13 cellular contexts compared by ENCODE assay signal in genomic region chr5:173094012-173094661, GRCh38. TPM values are rescaled to one million over a fixed set of nuclear protein-coding genes. Genes with fewer than 3 reads are reported as not detected.
A peak's percentile ranks its signal among the peaks of the same experiment; 100 is the strongest.
DNase-seq lines count a peak whose midpoint lies in the region; ATAC-seq and TF ChIP-seq lines count a peak whose summit lies in the region.
"Had no signal": no experiment of that assay in that cellular context is flagged by ENCODE, and none has a peak within 500 bp of the region (broad histone marks: within the 10 kb centered on the region; RNA-seq: fewer than 3 reads in every experiment).

No MANE protein-coding gene starts in this region.

- POLR2A ChIA-PET in HEK293 (lab: Yijun Ruan, JAX), result no interaction called here

- H3K27ac ChIP-seq in HEK293 (ENCODE audit: extremely low read depth, low read depth, low read length), result no peak overlapping the region; the same call in 1 of the 2 replicates
- peak overlapping the region; percentile 50 to 64 for H3K27ac ChIP-seq in ascending aorta

- no peaks in the 10 kb centered on the region for H3K27me3 ChIP-seq in ascending aorta
- H3K27me3 ChIP-seq: MG63 had no signal

- CTCF ChIA-PET in HEK293 (lab: Yijun Ruan, JAX), result no interaction called here

- DNase-seq in ascending aorta (ENCODE audit: low spot score in 2 of 2), result no peak
- peak; percentile 18 for DNase-seq in hepatic stellate cell (ENCODE audit: low spot score)
- DNase-seq in smooth muscle cell of the brain vasculature (ENCODE audit: low read depth, low spot score), result peak; percentile 36
- DNase-seq in T-helper 1 cell, result no peak
- no peak for DNase-seq in amygdala (lab: John Stamatoyannopoulos, UW)
- DNase-seq: activated CD8-positive, alpha-beta memory T cell treated with anti-CD3 and anti-CD28 coated beads, Interleukin-2, amount 10 ng/mL, durations not matched to agents 7 days and 5 days; nucleus accumbens; RPMI8226; stimulated activated CD8-positive, alpha-beta memory T cell treated with anti-CD3 and anti-CD28 coated beads, Interleukin-4, amount 100 ng/mL, for 48 hours had no signal

- H3K9me3 ChIP-seq in HEK293 (ENCODE audit: control insufficient read depth, insufficient read depth, low read depth, low read length), result no peaks in the 10 kb centered on the region
- no peaks in the 10 kb centered on the region for H3K9me3 ChIP-seq in ascending aorta
- H3K9me3 ChIP-seq: MG63 had no signal

- TF ChIP-seq CTCF in HEK293 (tag by site-specific recombination; IDR thresholded peaks at IDR 0.05) (no peak), ascending aorta (IDR thresholded peaks at IDR 0.05) (no peak)

- intact Hi-C loops in ascending aorta (cut with DNase I), result no loop called here

- peaks cover 0 to 12% of the 10 kb centered on the region in 2 experiments; a peak in 1 of 3 replicates for H3K36me3 ChIP-seq in HEK293 (ENCODE audit: control insufficient read depth in 2 of 2, insufficient read depth in 1 of 2, low read length in 2 of 2)
- peaks cover 2 to 13% of the 10 kb centered on the region in 2 donors for H3K36me3 ChIP-seq in ascending aorta

- no peak for ATAC-seq in HG03565 (IDR thresholded peaks at IDR 0.05; ENCODE audit: unreplicated experiment)
- ATAC-seq in HG02885 (IDR thresholded peaks at IDR 0.05; ENCODE audit: poor library complexity, unreplicated experiment), result no peak
- ATAC-seq: activated CD8-positive, alpha-beta memory T cell treated with anti-CD3 and anti-CD28 coated beads, Interleukin-2, amount 10 ng/mL, durations not matched to agents 7 days and 5 days had no signal

- no peak overlapping the region for H3K4me3 ChIP-seq in HEK293 (ENCODE audit: low read depth, low read length)
- no peak overlapping the region for H3K4me3 ChIP-seq in ascending aorta
- H3K4me3 ChIP-seq: MG63 had no signal

- H3K4me1 ChIP-seq in HEK293 (ENCODE audit: control insufficient read depth, insufficient read depth, low read length) (peaks cover 12% of the 10 kb centered on the region), ascending aorta (peaks cover 0 to 30% of the 10 kb centered on the region in 2 donors)

TF ChIP-seq in HEK293, 187 proteins besides CTCF, POLR2A, EP300 and RAD21 (continues in another document):
- TF ChIP-seq, protein P1, sequence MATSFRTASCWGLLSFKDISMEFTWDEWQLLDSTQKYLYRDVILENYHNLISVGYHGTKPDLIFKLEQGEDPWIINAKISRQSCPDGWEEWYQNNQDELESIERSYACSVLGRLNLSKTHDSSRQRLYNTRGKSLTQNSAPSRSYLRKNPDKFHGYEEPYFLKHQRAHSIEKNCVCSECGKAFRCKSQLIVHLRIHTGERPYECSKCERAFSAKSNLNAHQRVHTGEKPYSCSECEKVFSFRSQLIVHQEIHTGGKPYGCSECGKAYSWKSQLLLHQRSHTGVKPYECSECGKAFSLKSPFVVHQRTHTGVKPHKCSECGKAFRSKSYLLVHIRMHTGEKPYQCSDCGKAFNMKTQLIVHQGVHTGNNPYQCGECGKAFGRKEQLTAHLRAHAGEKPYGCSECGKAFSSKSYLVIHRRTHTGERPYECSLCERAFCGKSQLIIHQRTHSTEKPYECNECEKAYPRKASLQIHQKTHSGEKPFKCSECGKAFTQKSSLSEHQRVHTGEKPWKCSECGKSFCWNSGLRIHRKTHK (tag by site-specific recombination; IDR thresholded peaks at IDR 0.05), result no peak
- TF ChIP-seq ZNF302 (tag by site-specific recombination; IDR thresholded peaks at IDR 0.05; ENCODE audit: low read depth), result no peak
- no peak for TF ChIP-seq ZNF266 (tag by site-specific recombination; IDR thresholded peaks at IDR 0.05; ENCODE audit: low read depth)
- peak; percentile 54; the same call in 1 of the 2 replicates for TF ChIP-seq ZNF350 (tag by site-specific recombination; IDR thresholded peaks at IDR 0.05)
- 0 out of 2 replicates have a peak, but pooled peaks have one; percentile 41 for TF ChIP-seq ZNF148 (tag by site-specific recombination; IDR thresholded peaks at IDR 0.05; ENCODE audit: borderline replicate concordance)
- TF ChIP-seq, protein P2, sequence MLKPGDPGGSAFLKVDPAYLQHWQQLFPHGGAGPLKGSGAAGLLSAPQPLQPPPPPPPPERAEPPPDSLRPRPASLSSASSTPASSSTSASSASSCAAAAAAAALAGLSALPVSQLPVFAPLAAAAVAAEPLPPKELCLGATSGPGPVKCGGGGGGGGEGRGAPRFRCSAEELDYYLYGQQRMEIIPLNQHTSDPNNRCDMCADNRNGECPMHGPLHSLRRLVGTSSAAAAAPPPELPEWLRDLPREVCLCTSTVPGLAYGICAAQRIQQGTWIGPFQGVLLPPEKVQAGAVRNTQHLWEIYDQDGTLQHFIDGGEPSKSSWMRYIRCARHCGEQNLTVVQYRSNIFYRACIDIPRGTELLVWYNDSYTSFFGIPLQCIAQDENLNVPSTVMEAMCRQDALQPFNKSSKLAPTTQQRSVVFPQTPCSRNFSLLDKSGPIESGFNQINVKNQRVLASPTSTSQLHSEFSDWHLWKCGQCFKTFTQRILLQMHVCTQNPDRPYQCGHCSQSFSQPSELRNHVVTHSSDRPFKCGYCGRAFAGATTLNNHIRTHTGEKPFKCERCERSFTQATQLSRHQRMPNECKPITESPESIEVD (tag by site-specific recombination; IDR thresholded peaks at IDR 0.05), result peak; percentile 88
- TF ChIP-seq, protein P3, sequence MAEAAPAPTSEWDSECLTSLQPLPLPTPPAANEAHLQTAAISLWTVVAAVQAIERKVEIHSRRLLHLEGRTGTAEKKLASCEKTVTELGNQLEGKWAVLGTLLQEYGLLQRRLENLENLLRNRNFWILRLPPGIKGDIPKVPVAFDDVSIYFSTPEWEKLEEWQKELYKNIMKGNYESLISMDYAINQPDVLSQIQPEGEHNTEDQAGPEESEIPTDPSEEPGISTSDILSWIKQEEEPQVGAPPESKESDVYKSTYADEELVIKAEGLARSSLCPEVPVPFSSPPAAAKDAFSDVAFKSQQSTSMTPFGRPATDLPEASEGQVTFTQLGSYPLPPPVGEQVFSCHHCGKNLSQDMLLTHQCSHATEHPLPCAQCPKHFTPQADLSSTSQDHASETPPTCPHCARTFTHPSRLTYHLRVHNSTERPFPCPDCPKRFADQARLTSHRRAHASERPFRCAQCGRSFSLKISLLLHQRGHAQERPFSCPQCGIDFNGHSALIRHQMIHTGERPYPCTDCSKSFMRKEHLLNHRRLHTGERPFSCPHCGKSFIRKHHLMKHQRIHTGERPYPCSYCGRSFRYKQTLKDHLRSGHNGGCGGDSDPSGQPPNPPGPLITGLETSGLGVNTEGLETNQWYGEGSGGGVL (tag by site-specific recombination; IDR thresholded peaks at IDR 0.05), result peak; percentile 39
- TF ChIP-seq ZNF335 (tag by site-specific recombination; conservative IDR thresholded peaks at IDR 0.05), result 0 out of 2 replicates have a peak, but pooled peaks have one; percentile 25
- TF ChIP-seq, protein P4, sequence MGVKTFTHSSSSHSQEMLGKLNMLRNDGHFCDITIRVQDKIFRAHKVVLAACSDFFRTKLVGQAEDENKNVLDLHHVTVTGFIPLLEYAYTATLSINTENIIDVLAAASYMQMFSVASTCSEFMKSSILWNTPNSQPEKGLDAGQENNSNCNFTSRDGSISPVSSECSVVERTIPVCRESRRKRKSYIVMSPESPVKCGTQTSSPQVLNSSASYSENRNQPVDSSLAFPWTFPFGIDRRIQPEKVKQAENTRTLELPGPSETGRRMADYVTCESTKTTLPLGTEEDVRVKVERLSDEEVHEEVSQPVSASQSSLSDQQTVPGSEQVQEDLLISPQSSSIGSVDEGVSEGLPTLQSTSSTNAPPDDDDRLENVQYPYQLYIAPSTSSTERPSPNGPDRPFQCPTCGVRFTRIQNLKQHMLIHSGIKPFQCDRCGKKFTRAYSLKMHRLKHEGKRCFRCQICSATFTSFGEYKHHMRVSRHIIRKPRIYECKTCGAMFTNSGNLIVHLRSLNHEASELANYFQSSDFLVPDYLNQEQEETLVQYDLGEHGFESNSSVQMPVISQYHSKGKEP (tag by site-specific recombination; IDR thresholded peaks at IDR 0.05), result peak; percentile 77
- peak; percentile 40; the same call in 1 of the 2 replicates for TF ChIP-seq WT1 (tag by site-specific recombination; IDR thresholded peaks at IDR 0.05)
- TF ChIP-seq ZBTB7A (tag by site-specific recombination; IDR thresholded peaks at IDR 0.05; ENCODE audit: low read depth), result no peak
- peak; percentile 78 for TF ChIP-seq SCRT2 (tag by site-specific recombination; IDR thresholded peaks at IDR 0.05)
- TF ChIP-seq SALL2 (tag by site-specific recombination; IDR thresholded peaks at IDR 0.05; ENCODE audit: borderline replicate concordance), result no peak
- peak; percentile 66 for TF ChIP-seq ZNF629 (tag by site-specific recombination; IDR thresholded peaks at IDR 0.05)
- TF ChIP-seq FEZF1 (tag by site-specific recombination; IDR thresholded peaks at IDR 0.05), result peak; percentile 95
- TF ChIP-seq, protein P5, sequence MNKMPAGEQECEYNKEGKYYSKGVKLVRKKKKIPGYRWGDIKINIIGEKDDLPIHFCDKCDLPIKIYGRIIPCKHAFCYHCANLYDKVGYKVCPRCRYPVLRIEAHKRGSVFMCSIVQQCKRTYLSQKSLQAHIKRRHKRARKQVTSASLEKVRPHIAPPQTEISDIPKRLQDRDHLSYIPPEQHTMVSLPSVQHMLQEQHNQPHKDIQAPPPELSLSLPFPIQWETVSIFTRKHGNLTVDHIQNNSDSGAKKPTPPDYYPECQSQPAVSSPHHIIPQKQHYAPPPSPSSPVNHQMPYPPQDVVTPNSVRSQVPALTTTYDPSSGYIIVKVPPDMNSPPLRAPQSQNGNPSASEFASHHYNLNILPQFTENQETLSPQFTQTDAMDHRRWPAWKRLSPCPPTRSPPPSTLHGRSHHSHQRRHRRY (tag by site-specific recombination; IDR thresholded peaks at IDR 0.05), result no peak

RNA-seq across cellular contexts. Expression of gene CREBRF, which starts 38.0 kb away (rescaled TPM):
- total RNA-seq in ascending aorta, result 16.3 TPM

RNA-seq across cellular contexts. Expression of gene BNIP1, which starts 50.2 kb away (rescaled TPM):
- total RNA-seq in ascending aorta, result 11.3 TPM

Comparison
In these comparisons a context has a peak if more than half of its experiments do, and no peak if none do; other contexts are left out.
1. DNase-seq: peak in hepatic stellate cell (single experiment) and smooth muscle cell of the brain vasculature (single experiment); none in ascending aorta (0 of 2), T-helper 1 cell (0 of 5) and amygdala (0 of 56).